Comparison of ENCODE assay signal across 1 cellular context in genomic region chr11:123438191-123438627, GRCh38.
TF ChIP-seq lines count a peak whose summit lies in the region.

No MANE protein-coding gene starts in this region.

TF ChIP-seq in GM23338, 12 proteins besides CTCF, POLR2A, EP300 and RAD21 (continued from another document):
- TF ChIP-seq ZNF462 (CRISPR knock-in tag; IDR thresholded peaks at IDR 0.05): no peak
- no peak for TF ChIP-seq POLR2AphosphoS5 (IDR thresholded peaks at IDR 0.05; ENCODE audit: low read depth)
- no peak for TF ChIP-seq STAT1 (IDR thresholded peaks at IDR 0.05; ENCODE audit: unreplicated experiment)
- no peak for TF ChIP-seq EZH2 (IDR thresholded peaks at IDR 0.05; ENCODE audit: low read depth, unreplicated experiment)
- no peak for TF ChIP-seq ETS1 (IDR thresholded peaks at IDR 0.05)
